8 cellular contexts compared by ENCODE assay signal in genomic region chr4:86593726-86594558, GRCh38. TPM values are rescaled to one million over a fixed set of nuclear protein-coding genes. Genes with fewer than 3 reads are reported as not detected.
DNase-seq lines count a peak whose midpoint lies in the region; ATAC-seq and TF ChIP-seq lines count a peak whose summit lies in the region.

PTPN13 (plus strand) TSS chr4:86594315; CDS start chr4:86635257, 40,942 bp downstream.

- WGBS in mesendoderm (ENCODE audit: extremely low coverage, insufficient coverage, low lambda C conversion rate), result no CpG with 5 or more reads among the region's 59 CpGs

- H3K4me1 ChIP-seq in BLaER1, result peaks cover 18% of the 10 kb centered on the region
- H3K4me1 ChIP-seq in mesendoderm (ENCODE audit: control insufficient read depth, low read depth, low read length), result no peaks in the 10 kb centered on the region

- H3K9me3 Mint-ChIP-seq in activated CD8-positive, alpha-beta memory T cell treated with anti-CD3 and anti-CD28 coated beads, Interleukin-2, amount 10 ng/mL, durations not matched to agents 7 days and 5 days (ENCODE audit: low read depth), result no peaks in the 10 kb centered on the region
- no peaks in the 10 kb centered on the region for H3K9me3 Mint-ChIP-seq in endothelial cell (ENCODE audit: unreplicated experiment)

- H2BK120ac ChIP-seq in mesendoderm (ENCODE audit: low read depth, low read length), result no peak within 1 kb of the TSS

- H2AK5ac ChIP-seq in mesendoderm (ENCODE audit: low read length), result no peak within 1 kb of the TSS

- H4K5ac ChIP-seq in mesendoderm (ENCODE audit: low read length), result no peak within 1 kb of the TSS

- H3K23ac ChIP-seq in mesendoderm (ENCODE audit: low read length), result peak within 1 kb of the TSS; percentile 48

- H3K79me2 ChIP-seq in mesendoderm (ENCODE audit: control insufficient read depth, insufficient read depth, low read length), result peaks cover 28% of the 10 kb centered on the region

- no peak within 1 kb of the TSS for H4K8ac ChIP-seq in mesendoderm (ENCODE audit: low read depth, low read length)

- H3K27ac ChIP-seq in BLaER1, result peak within 1 kb of the TSS; percentile 54
- peak within 1 kb of the TSS; percentile 85 for H3K27ac ChIP-seq in mesendoderm (ENCODE audit: low read depth, low read length)

- H4K20me1 ChIP-seq in BLaER1, result no peaks in the 10 kb centered on the region

- H3K4me3 Mint-ChIP-seq in activated CD8-positive, alpha-beta memory T cell treated with anti-CD3 and anti-CD28 coated beads, Interleukin-2, amount 10 ng/mL, durations not matched to agents 7 days and 5 days, result peak within 1 kb of the TSS; percentile 55
- H3K4me3 Mint-ChIP-seq in endothelial cell (ENCODE audit: unreplicated experiment), result peak within 1 kb of the TSS; percentile 95

- H3K79me1 ChIP-seq in mesendoderm (ENCODE audit: low read length), result no peaks in the 10 kb centered on the region

- H3K4me3 ChIP-seq in BLaER1 (peak within 1 kb of the TSS; percentile 75), mesendoderm (ENCODE audit: low read length) (peak within 1 kb of the TSS; percentile 69)

- H3K27ac Mint-ChIP-seq in activated CD8-positive, alpha-beta memory T cell treated with anti-CD3 and anti-CD28 coated beads, Interleukin-2, amount 10 ng/mL, durations not matched to agents 7 days and 5 days, result peak within 1 kb of the TSS; percentile 20
- peak within 1 kb of the TSS; percentile 96 for H3K27ac Mint-ChIP-seq in endothelial cell (ENCODE audit: unreplicated experiment)

- H3K9me3 ChIP-seq in BLaER1, result no peaks in the 10 kb centered on the region

- no peaks in the 10 kb centered on the region for H3K36me3 ChIP-seq in BLaER1
- H3K36me3 ChIP-seq in mesendoderm (ENCODE audit: control insufficient read depth, insufficient read depth, low read length), result no peaks in the 10 kb centered on the region

- H3K18ac ChIP-seq in mesendoderm (ENCODE audit: low read length), result peak within 1 kb of the TSS; percentile 62

- ATAC-seq in GM19328 (IDR thresholded peaks at IDR 0.05; ENCODE audit: unreplicated experiment) (peak; percentile 99), HG03457 (IDR thresholded peaks at IDR 0.05; ENCODE audit: unreplicated experiment) (peak; percentile 98)
- peak; percentile 88 for ATAC-seq in activated CD8-positive, alpha-beta memory T cell treated with anti-CD3 and anti-CD28 coated beads, Interleukin-2, amount 10 ng/mL, durations not matched to agents 7 days and 5 days

- H3K36me3 Mint-ChIP-seq in activated CD8-positive, alpha-beta memory T cell treated with anti-CD3 and anti-CD28 coated beads, Interleukin-2, amount 10 ng/mL, durations not matched to agents 7 days and 5 days, result no peaks in the 10 kb centered on the region
- no peaks in the 10 kb centered on the region for H3K36me3 Mint-ChIP-seq in endothelial cell (ENCODE audit: low read depth, unreplicated experiment)

- DNase-seq in NCI-H774 (lab: John Stamatoyannopoulos, UW) (peak; percentile 91), endothelial cell (ENCODE audit: low spot score) (peak; percentile 97), mesendoderm (peak; percentile 100)
- peak; percentile 55 for DNase-seq in activated CD8-positive, alpha-beta memory T cell treated with anti-CD3 and anti-CD28 coated beads, Interleukin-2, amount 10 ng/mL, durations not matched to agents 7 days and 5 days
- peak; percentile 11 for DNase-seq in stimulated activated CD8-positive, alpha-beta memory T cell treated with anti-CD3 and anti-CD28 coated beads, Interleukin-12 subunit alpha, Interleukin-12 subunit beta, amount 100 ng/mL, for 24 hours (ENCODE audit: extremely low read depth)

- H3K4ac ChIP-seq in mesendoderm (ENCODE audit: low read depth, low read length), result peak within 1 kb of the TSS; percentile 5

- peak within 1 kb of the TSS; percentile 65 for H2BK5ac ChIP-seq in mesendoderm (ENCODE audit: low read length)

- no peak for TF ChIP-seq CTCF in endothelial cell (IDR thresholded peaks at IDR 0.05; ENCODE audit: unreplicated experiment)

- H2BK15ac ChIP-seq in mesendoderm (replicated peaks; ENCODE audit: low read depth), result peak within 1 kb of the TSS; percentile 9

- H3K4me2 ChIP-seq in BLaER1, result peak within 1 kb of the TSS; percentile 76
- peak within 1 kb of the TSS; percentile 84 for H3K4me2 ChIP-seq in mesendoderm (ENCODE audit: low read length)

- CTCF ChIA-PET in activated CD8-positive, alpha-beta memory T cell treated with anti-CD3 and anti-CD28 coated beads, Interleukin-2, amount 10 ng/mL, durations not matched to agents 7 days and 5 days (lab: Charles Lee), result no interaction called here

- H3K56ac ChIP-seq in mesendoderm (ENCODE audit: low read length), result peak within 1 kb of the TSS; percentile 93

- peaks cover 11% of the 10 kb centered on the region; the same call in 1 of the 2 replicates for H3K27me3 ChIP-seq in BLaER1
- no peaks in the 10 kb centered on the region for H3K27me3 ChIP-seq in mesendoderm (ENCODE audit: insufficient read depth, low read length, poor library complexity)

- H3K27me3 Mint-ChIP-seq in activated CD8-positive, alpha-beta memory T cell treated with anti-CD3 and anti-CD28 coated beads, Interleukin-2, amount 10 ng/mL, durations not matched to agents 7 days and 5 days, result peaks cover 44% of the 10 kb centered on the region
- peaks cover 8% of the 10 kb centered on the region for H3K27me3 Mint-ChIP-seq in endothelial cell (ENCODE audit: unreplicated experiment)

- H3K9ac ChIP-seq in BLaER1, result peak within 1 kb of the TSS; percentile 76
- peak within 1 kb of the TSS; percentile 79 for H3K9ac ChIP-seq in mesendoderm (ENCODE audit: low read length)

- H3K4me1 Mint-ChIP-seq in activated CD8-positive, alpha-beta memory T cell treated with anti-CD3 and anti-CD28 coated beads, Interleukin-2, amount 10 ng/mL, durations not matched to agents 7 days and 5 days, result peaks cover 11% of the 10 kb centered on the region
- peaks cover 16% of the 10 kb centered on the region for H3K4me1 Mint-ChIP-seq in endothelial cell (ENCODE audit: unreplicated experiment)

RNA-seq across cellular contexts. Expression of gene PTPN13, which starts in this region (rescaled TPM):
- total RNA-seq in activated CD8-positive, alpha-beta memory T cell treated with anti-CD3 and anti-CD28 coated beads, Interleukin-2, amount 10 ng/mL, durations not matched to agents 7 days and 5 days, result under 1 TPM; 0.37 to 0.67 TPM
- 5.6 TPM for total RNA-seq in endothelial cell (ENCODE audit: unreplicated experiment)
- 30.1 TPM for polyA plus RNA-seq in mesendoderm (2013, experiment 1 of 2)
- 31.0 TPM for polyA plus RNA-seq in mesendoderm (2013, experiment 2 of 2)

Comparison
In these comparisons a context has a peak if more than half of its experiments do, and no peak if none do; other contexts are left out.
1. Peak in every context shown above with its lines: DNase-seq, ATAC-seq, H3K4me3 ChIP-seq and H3K27ac ChIP-seq.
2. Peak in DNase-seq and ATAC-seq in activated CD8-positive, alpha-beta memory T cell treated with anti-CD3 and anti-CD28 coated beads, Interleukin-2, amount 10 ng/mL, durations not matched to agents 7 days and 5 days; RNA of the gene not detected or under 1 TPM.
3. DNase-seq: peak in every context shown above with its lines; median percentile 100 in mesendoderm; 97 in endothelial cell; 91 in NCI-H774; 55 in activated CD8-positive, alpha-beta memory T cell treated with anti-CD3 and anti-CD28 coated beads, Interleukin-2, amount 10 ng/mL, durations not matched to agents 7 days and 5 days; 11 in stimulated activated CD8-positive, alpha-beta memory T cell treated with anti-CD3 and anti-CD28 coated beads, Interleukin-12 subunit alpha, Interleukin-12 subunit beta, amount 100 ng/mL, for 24 hours.